Comparison of ENCODE assay signal across 12 cellular contexts in genomic region chr1:225865514-225865913, GRCh38. TPM values are rescaled to one million over a fixed set of nuclear protein-coding genes. Genes with fewer than 3 reads are reported as not detected.
DNase-seq lines count a peak whose midpoint lies in the region; ATAC-seq and TF ChIP-seq lines count a peak whose summit lies in the region.
"Had no signal": no experiment of that assay in that cellular context is flagged by ENCODE, and none has a peak within 500 bp of the region (broad histone marks: within the 10 kb centered on the region; RNA-seq: fewer than 3 reads in every experiment).

No MANE protein-coding gene starts in this region.

- H3K79me2 ChIP-seq in OCI-LY7 (ENCODE audit: insufficient read depth, low read depth, low read length): no peaks in the 10 kb centered on the region

- H3K9me3 Mint-ChIP-seq in activated naive CD4-positive, alpha-beta T cell treated with anti-CD3 and anti-CD28 coated beads, Interleukin-2, amount 50 U/mL, for 72 hours: no peaks in the 10 kb centered on the region

- H3K4me2 ChIP-seq in BLaER1 treated with 17β-estradiol and CSF1 and Interleukin-3, amounts not matched to agents 10 nM and 100 nM: peak overlapping the region; percentile 77 to 95 (median 93)
- H3K4me2 ChIP-seq in skeletal muscle satellite cell (ENCODE audit: low read length): peak overlapping the region; percentile 17
- H3K4me2 ChIP-seq in OCI-LY7 (ENCODE audit: low read length): no peak overlapping the region

- no peak overlapping the region for H2AFZ ChIP-seq in OCI-LY7 (ENCODE audit: low read length)

- POLR2A ChIA-PET in OCI-LY7 (lab: Charles Lee): interaction anchor here (1.6 kb wide), 1 partner anchor 15 kb away, joined by 5 read pairs; no protein-coding TSS in a partner anchor

- no peaks in the 10 kb centered on the region for H3K9me2 ChIP-seq in OCI-LY7 (ENCODE audit: insufficient read depth, low read length)

- H3K36me3 Mint-ChIP-seq in activated naive CD4-positive, alpha-beta T cell treated with anti-CD3 and anti-CD28 coated beads, Interleukin-2, amount 50 U/mL, for 72 hours: peaks cover 5 to 45% of the 10 kb centered on the region in 2 donors

- H3K36me3 ChIP-seq in BLaER1 treated with 17β-estradiol and CSF1 and Interleukin-3, amounts not matched to agents 10 nM and 100 nM: peaks cover 60 to 93% (median 81%) of the 10 kb centered on the region in 11 experiments
- H3K36me3 ChIP-seq in skeletal muscle satellite cell (ENCODE audit: insufficient read depth, low read length): peaks cover 54% of the 10 kb centered on the region
- H3K36me3 ChIP-seq in OCI-LY7 (ENCODE audit: insufficient read depth, low read length): peaks cover 52% of the 10 kb centered on the region

- ATAC-seq in GM21723 (IDR thresholded peaks at IDR 0.05; ENCODE audit: unreplicated experiment) (peak; percentile 17), GM19395 (IDR thresholded peaks at IDR 0.05; ENCODE audit: unreplicated experiment) (no peak)
- ATAC-seq in activated naive CD4-positive, alpha-beta T cell treated with anti-CD3 and anti-CD28 coated beads, Interleukin-2, amount 50 U/mL, for 72 hours: peak in 1 of 2 donors; percentile 37

- no peaks in the 10 kb centered on the region for H3K27me3 ChIP-seq in BLaER1 treated with 17β-estradiol and CSF1 and Interleukin-3, amounts not matched to agents 10 nM and 100 nM
- no peaks in the 10 kb centered on the region for H3K27me3 ChIP-seq in skeletal muscle satellite cell (ENCODE audit: control insufficient read depth, insufficient read depth, low read length)
- H3K27me3 ChIP-seq: SJSA1 had no signal

- H3K9ac ChIP-seq in BLaER1 treated with 17β-estradiol and CSF1 and Interleukin-3, amounts not matched to agents 10 nM and 100 nM: peak overlapping the region in 9 of 11 experiments; percentile 30 to 67 (median 54); a peak in 14 of 22 replicates
- no peak overlapping the region for H3K9ac ChIP-seq in skeletal muscle satellite cell (ENCODE audit: low read depth, low read length)

- H3K27ac ChIP-seq in BLaER1 treated with 17β-estradiol and CSF1 and Interleukin-3, amounts not matched to agents 10 nM and 100 nM: peak overlapping the region in 10 of 11 experiments; percentile 1 to 79 (median 72); a peak in 19 of 22 replicates
- no peak overlapping the region for H3K27ac ChIP-seq in OCI-LY7 (ENCODE audit: low read depth, low read length, poor library complexity, severe bottlenecking)
- H3K27ac ChIP-seq: SJSA1 had no signal

- H4K20me1 ChIP-seq in BLaER1 treated with 17β-estradiol and CSF1 and Interleukin-3, amounts not matched to agents 10 nM and 100 nM: peaks cover 0 to 26% (median 0%) of the 10 kb centered on the region in 11 experiments; a peak in 8 of 22 replicates
- H4K20me1 ChIP-seq in OCI-LY7 (ENCODE audit: insufficient read depth, low read length): no peaks in the 10 kb centered on the region

- peaks cover 37 to 86% (median 78%) of the 10 kb centered on the region in 10 experiments for H3K4me1 ChIP-seq in BLaER1 treated with 17β-estradiol and CSF1 and Interleukin-3, amounts not matched to agents 10 nM and 100 nM
- H3K4me1 ChIP-seq in skeletal muscle satellite cell (ENCODE audit: control insufficient read depth, insufficient read depth, low read length) (peaks cover 22% of the 10 kb centered on the region), OCI-LY7 (ENCODE audit: insufficient read depth, low read length, poor library complexity, severe bottlenecking) (no peaks in the 10 kb centered on the region)

- no peaks in the 10 kb centered on the region for H3K9me3 ChIP-seq in BLaER1 treated with 17β-estradiol and CSF1 and Interleukin-3, amounts not matched to agents 10 nM and 100 nM (replicated peaks in 1 of 11)
- H3K9me3 ChIP-seq in skeletal muscle satellite cell (replicated peaks; ENCODE audit: low read length): no peaks in the 10 kb centered on the region
- H3K9me3 ChIP-seq in OCI-LY7 (ENCODE audit: low read length): no peaks in the 10 kb centered on the region
- H3K9me3 ChIP-seq: SJSA1 had no signal

- TF ChIP-seq CTCF in OCI-LY7 (conservative IDR thresholded peaks at IDR 0.05; ENCODE audit: low read length): no peak

- no TSS peak for BruUV-seq in OCI-LY7 (replicated peaks; lab: Mats Ljungman, UMichigan)

- H3K4me3 ChIP-seq in BLaER1 treated with 17β-estradiol and CSF1 and Interleukin-3, amounts not matched to agents 10 nM and 100 nM: peak overlapping the region in 7 of 10 experiments; percentile 19 to 44 (median 32); a peak in 9 of 20 replicates
- H3K4me3 ChIP-seq in skeletal muscle satellite cell (ENCODE audit: low read length) (no peak overlapping the region), OCI-LY7 (ENCODE audit: low read depth, low read length, poor library complexity, severe bottlenecking) (no peak overlapping the region)
- H3K4me3 ChIP-seq: SJSA1 had no signal

- CTCF ChIA-PET in OCI-LY7 (lab: Charles Lee; ENCODE audit: unreplicated experiment): no interaction called here

- DNase-seq in activated naive CD4-positive, alpha-beta T cell treated with anti-CD3 and anti-CD28 coated beads, Interleukin-2, amount 50 U/mL, for 72 hours (ENCODE audit: low spot score in 2 of 2): no peak
- DNase-seq in OCI-LY7 (ENCODE audit: low spot score) (no peak), hepatic stellate cell (ENCODE audit: low spot score) (no peak)
- DNase-seq: caudate nucleus, COR-L47, MM.1S had no signal

- intact Hi-C loops in OCI-LY7 (cut with micrococcal nuclease; ENCODE audit: unreplicated experiment): no loop called here

- H3K27ac Mint-ChIP-seq in activated naive CD4-positive, alpha-beta T cell treated with anti-CD3 and anti-CD28 coated beads, Interleukin-2, amount 50 U/mL, for 72 hours: peak overlapping the region; percentile 34 to 89

RNA-seq across cellular contexts. Expression of gene TMEM63A, which starts 16.7 kb away (rescaled TPM):
- 100 to 1,000 TPM in 1 of 2 donors, 10 to 100 TPM in 1; 67.8 to 115 TPM for total RNA-seq in activated naive CD4-positive, alpha-beta T cell treated with anti-CD3 and anti-CD28 coated beads, Interleukin-2, amount 50 U/mL, for 72 hours
- total RNA-seq in skeletal muscle satellite cell (2012; rRNA removed): 10.0 and 15.7 TPM in 2 replicates
- total RNA-seq in OCI-LY7 (2014; rRNA removed; shearing (Covaris generic)): 20.9 and 21.0 TPM in 2 replicates
- total RNA-seq in OCI-LY7 (2022): 46.5 and 53.3 TPM in 2 replicates

RNA-seq across cellular contexts. Expression of gene LEFTY1, which starts 23.4 kb away (rescaled TPM):
- under 1 TPM in 1 of 2 donors, not detected in 1; 0.54 TPM for total RNA-seq in activated naive CD4-positive, alpha-beta T cell treated with anti-CD3 and anti-CD28 coated beads, Interleukin-2, amount 50 U/mL, for 72 hours
- not detected in 2 replicates for total RNA-seq in skeletal muscle satellite cell (2012; rRNA removed)
- total RNA-seq in OCI-LY7 (2014; rRNA removed; shearing (Covaris generic)): 0.09 TPM in 1 of 2 replicates, not detected in the other
- total RNA-seq in OCI-LY7 (2022): 0.44 and 1.0 TPM in 2 replicates
- total RNA-seq: glomerular endothelial cell, SJSA1 had no signal

RNA-seq across cellular contexts. Expression of gene EPHX1, which starts 55.6 kb away (rescaled TPM):
- 1 to 10 TPM; 3.1 TPM for total RNA-seq in activated naive CD4-positive, alpha-beta T cell treated with anti-CD3 and anti-CD28 coated beads, Interleukin-2, amount 50 U/mL, for 72 hours
- total RNA-seq in skeletal muscle satellite cell (2012; rRNA removed): 16.4 and 33.5 TPM in 2 replicates
- total RNA-seq in OCI-LY7 (2014; rRNA removed; shearing (Covaris generic)): 0.41 and 0.44 TPM in 2 replicates
- total RNA-seq in OCI-LY7 (2022): 0.89 and 1.3 TPM in 2 replicates

RNA-seq across cellular contexts. Expression of gene PYCR2, which starts 58.5 kb away (rescaled TPM):
- total RNA-seq in activated naive CD4-positive, alpha-beta T cell treated with anti-CD3 and anti-CD28 coated beads, Interleukin-2, amount 50 U/mL, for 72 hours: 100 to 1,000 TPM; 114 to 129 TPM
- total RNA-seq in skeletal muscle satellite cell (2012; rRNA removed): 31.4 and 33.2 TPM in 2 replicates
- total RNA-seq in OCI-LY7 (2014; rRNA removed; shearing (Covaris generic)): 120 and 136 TPM in 2 replicates
- total RNA-seq in OCI-LY7 (2022): 153 and 181 TPM in 2 replicates

Comparison
In these comparisons a context has a peak if more than half of its experiments do, and no peak if none do; other contexts are left out.
1. H3K4me3 ChIP-seq: peak in BLaER1 treated with 17β-estradiol and CSF1 and Interleukin-3, amounts not matched to agents 10 nM and 100 nM (7 of 10); none in skeletal muscle satellite cell (single experiment) and OCI-LY7 (single experiment).